ENCODE assay signal across 10 cellular contexts in the genomic region with DNA sequence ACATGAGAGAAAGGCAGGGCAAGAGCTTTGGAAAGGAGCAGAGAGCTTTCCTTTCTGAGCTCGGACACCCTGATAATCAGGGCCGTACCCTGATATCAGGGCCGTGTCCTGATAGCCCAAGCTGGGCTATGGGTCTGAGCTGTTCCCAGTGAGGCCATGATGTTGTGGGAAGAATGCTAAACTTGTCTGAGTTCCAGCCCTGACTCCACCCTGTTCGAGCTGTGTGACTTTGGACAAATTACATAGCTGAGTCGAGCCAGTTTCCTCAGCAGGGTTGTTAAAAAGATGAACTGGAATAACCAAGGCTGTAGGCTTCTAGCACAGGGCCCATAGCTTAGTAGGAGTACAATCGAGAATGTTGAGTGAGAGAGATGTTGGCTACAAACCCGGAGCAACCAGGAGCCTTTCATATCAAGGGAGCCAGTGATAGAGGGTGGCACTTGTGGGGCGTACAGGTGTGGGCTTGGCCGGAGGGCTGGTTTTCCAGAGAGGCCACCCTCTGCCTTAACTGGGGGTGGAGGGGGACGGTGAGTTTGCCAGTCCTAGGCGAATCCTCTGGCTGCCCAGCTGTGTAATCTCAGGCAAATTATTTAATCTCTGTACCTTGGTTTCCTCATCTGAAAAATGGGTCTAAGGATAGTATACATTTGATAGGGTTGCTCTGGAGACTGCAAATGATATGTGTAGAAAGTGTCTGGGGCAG. TPM values are rescaled to one million over a fixed set of nuclear protein-coding genes. Genes with fewer than 3 reads are reported as not detected.
A peak's percentile ranks its signal among the peaks of the same experiment; 100 is the strongest.
DNase-seq lines count a peak whose midpoint lies in the region; ATAC-seq and TF ChIP-seq lines count a peak whose summit lies in the region.
"Had no signal": no experiment of that assay in that cellular context is flagged by ENCODE, and none has a peak within 500 bp of the region (broad histone marks: within the 10 kb centered on the region; RNA-seq: fewer than 3 reads in every experiment).

No MANE protein-coding gene starts in this region.

- H4K20me1 ChIP-seq in fibroblast of lung (ENCODE audit: control insufficient read depth, extremely low read depth, insufficient read depth, low read length) = no peaks in the 10 kb centered on the region

- no peak overlapping the region for H3K4me3 Mint-ChIP-seq in Caco-2 (ENCODE audit: unreplicated experiment)
- H3K4me3 Mint-ChIP-seq in WTC11 = no peak overlapping the region

- H3K27ac ChIP-seq in fibroblast of lung (ENCODE audit: insufficient read depth, low read length) = no peak overlapping the region

- H3K4me2 ChIP-seq in fibroblast of lung (ENCODE audit: extremely low read depth, insufficient read depth, low read length) = no peak overlapping the region

- no peaks in the 10 kb centered on the region for H3K36me3 ChIP-seq in Caco-2 (ENCODE audit: control insufficient read depth, insufficient read depth, low read length)
- H3K36me3 ChIP-seq in fibroblast of lung (ENCODE audit: control insufficient read depth, insufficient read depth, low read length) = no peaks in the 10 kb centered on the region

- CTCF ChIA-PET in Caco-2 (lab: Charles Lee) (interaction anchor here (0.9 kb wide), 1 partner anchor 30 kb away, joined by 3 read pairs; no protein-coding TSS in a partner anchor), WTC11 (lab: Charles Lee) (interaction anchor here (0.6 to 1.8 kb wide), 4 partner anchors 28 to 441 kb away, joined by 3 to 8 read pairs (median 4); no protein-coding TSS in a partner anchor)

- no peaks in the 10 kb centered on the region for H3K9me3 ChIP-seq in Caco-2
- no peaks in the 10 kb centered on the region for H3K9me3 ChIP-seq in fibroblast of lung (ENCODE audit: control insufficient read depth, insufficient read depth, low read depth, low read length)

- H3K27me3 ChIP-seq in Caco-2 (replicated peaks; ENCODE audit: control insufficient read depth, insufficient read depth, low read length) (no peaks in the 10 kb centered on the region), fibroblast of lung (ENCODE audit: control insufficient read depth, insufficient read depth, low read length) (no peaks in the 10 kb centered on the region)

- H3K79me2 ChIP-seq in fibroblast of lung (ENCODE audit: control insufficient read depth, insufficient read depth, low read length) = no peaks in the 10 kb centered on the region

- intact Hi-C loops in Caco-2 (cut with micrococcal nuclease; ENCODE audit: unreplicated experiment) = no loop called here
- intact Hi-C loops in sciatic nerve (cut with DNase I) = no loop called here

- H3K27me3 Mint-ChIP-seq in Caco-2 (ENCODE audit: insufficient read depth, unreplicated experiment) = no peaks in the 10 kb centered on the region
- H3K27me3 Mint-ChIP-seq in WTC11 (ENCODE audit: low read depth) = no peaks in the 10 kb centered on the region

- DNase-seq in Caco-2 (no peak), WTC11 (ENCODE audit: low spot score) (no peak), fibroblast of lung (ENCODE audit: low read depth in 2 of 2) (peak; percentile 27 to 35), sciatic nerve (ENCODE audit: low spot score) (no peak), T1000 (lab: John Stamatoyannopoulos, UW) (no peak), MV-4-11 (lab: John Stamatoyannopoulos, UW) (no peak), SIG-M5 treated with dmso at 0.1 percent for 504 hours (lab: John Stamatoyannopoulos, UW; ENCODE audit: unreplicated experiment) (no peak)
- no peak for DNase-seq in stimulated activated CD8-positive, alpha-beta memory T cell treated with anti-CD3 and anti-CD28 coated beads, Interleukin-4, amount 100 ng/mL, for 48 hours

- H3K4me3 ChIP-seq in Caco-2 (ENCODE audit: low read depth, low read length) = no peak overlapping the region
- H3K4me3 ChIP-seq in fibroblast of lung (replicated peaks in 1 of 4; ENCODE audit: control extremely low read depth in 1 of 4, insufficient read depth in 1 of 4, low read depth in 3 of 4, low read length in 4 of 4) = no peak overlapping the region

- H2AFZ ChIP-seq in fibroblast of lung (ENCODE audit: low read length) = no peak overlapping the region

- H3K4me1 Mint-ChIP-seq in Caco-2 (ENCODE audit: low read depth, unreplicated experiment) (no peaks in the 10 kb centered on the region), WTC11 (no peaks in the 10 kb centered on the region; the same call in 1 of the 2 replicates)

- no peak overlapping the region for H3K9ac ChIP-seq in fibroblast of lung (ENCODE audit: insufficient read depth, low read length)

- peak overlapping the region; percentile 22 for H3K27ac Mint-ChIP-seq in Caco-2 (ENCODE audit: unreplicated experiment)
- peak overlapping the region; percentile 68 for H3K27ac Mint-ChIP-seq in WTC11

- BruUV-seq in Caco-2 (replicated peaks; lab: Mats Ljungman, UMichigan) = no TSS peak

- H3K36me3 Mint-ChIP-seq in Caco-2 (ENCODE audit: insufficient read depth, unreplicated experiment) = no peaks in the 10 kb centered on the region
- H3K36me3 Mint-ChIP-seq in WTC11 = no peaks in the 10 kb centered on the region; the same call in 1 of the 2 replicates

- no peaks in the 10 kb centered on the region for H3K9me3 Mint-ChIP-seq in Caco-2 (ENCODE audit: unreplicated experiment)
- no peaks in the 10 kb centered on the region for H3K9me3 Mint-ChIP-seq in WTC11

- TF ChIP-seq CTCF in Caco-2 (IDR thresholded peaks at IDR 0.05; ENCODE audit: insufficient read depth in 1 of 2, low read depth in 1 of 2, low read length in 1 of 2, severe bottlenecking in 1 of 2, unreplicated experiment in 1 of 2) (no peak), WTC11 (IDR thresholded peaks at IDR 0.05) (no peak), fibroblast of lung (conservative IDR thresholded peaks at IDR 0.05 in 1 of 2, IDR thresholded peaks at IDR 0.05 in 1 of 2; ENCODE audit: low read depth in 1 of 2, low read length in 2 of 2) (no peak)

- H3K4me1 ChIP-seq in Caco-2 (peaks cover 11% of the 10 kb centered on the region; the same call in 1 of the 2 replicates), fibroblast of lung (ENCODE audit: control insufficient read depth, extremely low read depth, insufficient read depth, low read length) (peaks cover 3% of the 10 kb centered on the region)

- POLR2A ChIA-PET in Caco-2 (lab: Charles Lee) = no interaction called here
- POLR2A ChIA-PET in WTC11 (lab: Charles Lee) = no interaction called here

- ATAC-seq in WTC11 (no peak), sciatic nerve (peak; percentile 50)

TF ChIP-seq in WTC11, 78 proteins besides CTCF, POLR2A, EP300 and RAD21:
- TF ChIP-seq, protein P1, sequence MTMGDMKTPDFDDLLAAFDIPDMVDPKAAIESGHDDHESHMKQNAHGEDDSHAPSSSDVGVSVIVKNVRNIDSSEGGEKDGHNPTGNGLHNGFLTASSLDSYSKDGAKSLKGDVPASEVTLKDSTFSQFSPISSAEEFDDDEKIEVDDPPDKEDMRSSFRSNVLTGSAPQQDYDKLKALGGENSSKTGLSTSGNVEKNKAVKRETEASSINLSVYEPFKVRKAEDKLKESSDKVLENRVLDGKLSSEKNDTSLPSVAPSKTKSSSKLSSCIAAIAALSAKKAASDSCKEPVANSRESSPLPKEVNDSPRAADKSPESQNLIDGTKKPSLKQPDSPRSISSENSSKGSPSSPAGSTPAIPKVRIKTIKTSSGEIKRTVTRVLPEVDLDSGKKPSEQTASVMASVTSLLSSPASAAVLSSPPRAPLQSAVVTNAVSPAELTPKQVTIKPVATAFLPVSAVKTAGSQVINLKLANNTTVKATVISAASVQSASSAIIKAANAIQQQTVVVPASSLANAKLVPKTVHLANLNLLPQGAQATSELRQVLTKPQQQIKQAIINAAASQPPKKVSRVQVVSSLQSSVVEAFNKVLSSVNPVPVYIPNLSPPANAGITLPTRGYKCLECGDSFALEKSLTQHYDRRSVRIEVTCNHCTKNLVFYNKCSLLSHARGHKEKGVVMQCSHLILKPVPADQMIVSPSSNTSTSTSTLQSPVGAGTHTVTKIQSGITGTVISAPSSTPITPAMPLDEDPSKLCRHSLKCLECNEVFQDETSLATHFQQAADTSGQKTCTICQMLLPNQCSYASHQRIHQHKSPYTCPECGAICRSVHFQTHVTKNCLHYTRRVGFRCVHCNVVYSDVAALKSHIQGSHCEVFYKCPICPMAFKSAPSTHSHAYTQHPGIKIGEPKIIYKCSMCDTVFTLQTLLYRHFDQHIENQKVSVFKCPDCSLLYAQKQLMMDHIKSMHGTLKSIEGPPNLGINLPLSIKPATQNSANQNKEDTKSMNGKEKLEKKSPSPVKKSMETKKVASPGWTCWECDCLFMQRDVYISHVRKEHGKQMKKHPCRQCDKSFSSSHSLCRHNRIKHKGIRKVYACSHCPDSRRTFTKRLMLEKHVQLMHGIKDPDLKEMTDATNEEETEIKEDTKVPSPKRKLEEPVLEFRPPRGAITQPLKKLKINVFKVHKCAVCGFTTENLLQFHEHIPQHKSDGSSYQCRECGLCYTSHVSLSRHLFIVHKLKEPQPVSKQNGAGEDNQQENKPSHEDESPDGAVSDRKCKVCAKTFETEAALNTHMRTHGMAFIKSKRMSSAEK (CRISPR knock-in tag; IDR thresholded peaks at IDR 0.05; ENCODE audit: borderline replicate concordance) = no peak
- TF ChIP-seq IRF2 (CRISPR knock-in tag; IDR thresholded peaks at IDR 0.05; ENCODE audit: borderline replicate concordance, low read depth) = no peak
- TF ChIP-seq ZNF317 (CRISPR knock-in tag; IDR thresholded peaks at IDR 0.05; ENCODE audit: borderline replicate concordance, low read depth) = no peak
- TF ChIP-seq RORB (CRISPR knock-in tag; IDR thresholded peaks at IDR 0.05) = no peak
- TF ChIP-seq, protein P2, sequence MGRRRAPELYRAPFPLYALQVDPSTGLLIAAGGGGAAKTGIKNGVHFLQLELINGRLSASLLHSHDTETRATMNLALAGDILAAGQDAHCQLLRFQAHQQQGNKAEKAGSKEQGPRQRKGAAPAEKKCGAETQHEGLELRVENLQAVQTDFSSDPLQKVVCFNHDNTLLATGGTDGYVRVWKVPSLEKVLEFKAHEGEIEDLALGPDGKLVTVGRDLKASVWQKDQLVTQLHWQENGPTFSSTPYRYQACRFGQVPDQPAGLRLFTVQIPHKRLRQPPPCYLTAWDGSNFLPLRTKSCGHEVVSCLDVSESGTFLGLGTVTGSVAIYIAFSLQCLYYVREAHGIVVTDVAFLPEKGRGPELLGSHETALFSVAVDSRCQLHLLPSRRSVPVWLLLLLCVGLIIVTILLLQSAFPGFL (CRISPR knock-in tag; IDR thresholded peaks at IDR 0.05; ENCODE audit: borderline replicate concordance) = no peak
- TF ChIP-seq OVOL2 (CRISPR knock-in tag; IDR thresholded peaks at IDR 0.05; ENCODE audit: borderline replicate concordance) = no peak

RNA-seq across cellular contexts. Expression of a gene that starts 3.5 kb away (rescaled TPM):
- total RNA-seq in Caco-2 (2022) (not detected in 2 replicates), WTC11 (2021) (0.11 TPM in 1 of 3 replicates, not detected in the others), fibroblast of lung (not detected in 2 replicates), sciatic nerve (0.31 TPM)
- polyA plus RNA-seq in fibroblast of lung = not detected in 2 replicates
- not detected in 2 replicates for polyA plus RNA-seq in fibroblast of lung (2012)
- polyA minus RNA-seq in fibroblast of lung (ENCODE audit: low replicate concordance) = not detected in 2 replicates
- total RNA-seq: glomerular endothelial cell, H7 had no signal

RNA-seq across cellular contexts. Expression of a gene that starts 43.6 kb away (rescaled TPM):
- total RNA-seq in Caco-2 (2022) = 2.8 and 3.4 TPM in 2 replicates
- total RNA-seq in WTC11 (2021) = 1.0 to 1.6 TPM (median 1.3 TPM) in 3 replicates
- 2.3 and 2.8 TPM in 2 replicates for total RNA-seq in fibroblast of lung
- polyA plus RNA-seq in fibroblast of lung = 0.52 and 0.74 TPM in 2 replicates
- 0.18 and 0.55 TPM in 2 replicates for polyA plus RNA-seq in fibroblast of lung (2012)
- 0.35 TPM in 1 of 2 replicates, not detected in the other for polyA minus RNA-seq in fibroblast of lung (ENCODE audit: low replicate concordance)
- total RNA-seq in sciatic nerve = 3.6 TPM

Comparison
In these comparisons a context has a peak if more than half of its experiments do, and no peak if none do; other contexts are left out.
1. DNase-seq: peak in fibroblast of lung (2 of 2); none in Caco-2 (0 of 2), WTC11 (single experiment), sciatic nerve (single experiment), stimulated activated CD8-positive, alpha-beta memory T cell treated with anti-CD3 and anti-CD28 coated beads, Interleukin-4, amount 100 ng/mL, for 48 hours (single experiment), T1000 (single experiment), MV-4-11 (single experiment) and SIG-M5 treated with dmso at 0.1 percent for 504 hours (single experiment).